Comparison of ENCODE assay signal across 1 cellular context in genomic region chr16:75148311-75149195, GRCh38.
A peak's percentile ranks its signal among the peaks of the same experiment; 100 is the strongest.
TF ChIP-seq lines count a peak whose summit lies in the region.

Gene ZFP1, plus strand, starts transcription at chr16:75148524. Its CDS starts 4,428 bp downstream, at chr16:75152952.

TF ChIP-seq in HepG2, 621 proteins besides CTCF, POLR2A, EP300 and RAD21 (continued from another document and continues in another):
- TF ChIP-seq ZNF646 (CRISPR knock-in tag; IDR thresholded peaks at IDR 0.05) = no peak
- TF ChIP-seq XRCC5 (optimal IDR thresholded peaks at IDR 0.05; ENCODE audit: low read length) = peak; percentile 80
- 0 out of 2 replicates have a peak, but pooled peaks have one; percentile 67 for TF ChIP-seq ZBTB43 (CRISPR knock-in tag; conservative IDR thresholded peaks at IDR 0.05)
- TF ChIP-seq ADNP (CRISPR knock-in tag; IDR thresholded peaks at IDR 0.05) = no peak
- TF ChIP-seq ZBTB25 (CRISPR knock-in tag; IDR thresholded peaks at IDR 0.05) = peak; percentile 86; the same call in 1 of the 2 replicates
- no peak; the same call in 1 of the 2 replicates for TF ChIP-seq NCOA1 (CRISPR knock-in tag; IDR thresholded peaks at IDR 0.05)
- TF ChIP-seq ZNF484 (CRISPR knock-in tag; IDR thresholded peaks at IDR 0.05; ENCODE audit: borderline replicate concordance, low read depth) = no peak
- TF ChIP-seq PLRG1 (conservative IDR thresholded peaks at IDR 0.05) = no peak
- peak; percentile 61; the same call in 1 of the 2 replicates for TF ChIP-seq AHDC1 (CRISPR knock-in tag; IDR thresholded peaks at IDR 0.05; ENCODE audit: borderline replicate concordance)
- TF ChIP-seq POLR2AphosphoS2 (IDR thresholded peaks at IDR 0.05; ENCODE audit: low read depth, low read length) = no peak
- 0 out of 2 replicates have a peak, but pooled peaks have one; percentile 12 for TF ChIP-seq ZNF3 (CRISPR knock-in tag; IDR thresholded peaks at IDR 0.05)
- peak; percentile 57 for TF ChIP-seq POGZ (CRISPR knock-in tag; IDR thresholded peaks at IDR 0.05)
- peak; percentile 66 for TF ChIP-seq RFXAP (CRISPR knock-in tag; IDR thresholded peaks at IDR 0.05; ENCODE audit: borderline replicate concordance)
- TF ChIP-seq GRHL1 (CRISPR knock-in tag; conservative IDR thresholded peaks at IDR 0.05) = no peak
- no peak for TF ChIP-seq RBM22 (optimal IDR thresholded peaks at IDR 0.05; ENCODE audit: low read length)
- no peak for TF ChIP-seq ATF7 (IDR thresholded peaks at IDR 0.05)
- TF ChIP-seq ATF7 (CRISPR knock-in tag; IDR thresholded peaks at IDR 0.05) = peak; percentile 62; the same call in 1 of the 2 replicates
- no peak for TF ChIP-seq RNF219 (CRISPR knock-in tag; IDR thresholded peaks at IDR 0.05)
- no peak for TF ChIP-seq ATM (IDR thresholded peaks at IDR 0.05; ENCODE audit: borderline replicate concordance)
- no peak for TF ChIP-seq TCF7 (IDR thresholded peaks at IDR 0.05; ENCODE audit: low read depth)
- peak; percentile 95 for TF ChIP-seq ZNF543 (CRISPR knock-in tag; IDR thresholded peaks at IDR 0.05)
- no peak for TF ChIP-seq ZBTB1 (CRISPR knock-in tag; IDR thresholded peaks at IDR 0.05; ENCODE audit: borderline replicate concordance)
- peak; percentile 89; the same call in 1 of the 2 replicates for TF ChIP-seq ZNF446 (CRISPR knock-in tag; IDR thresholded peaks at IDR 0.05)
- peak; percentile 77; the same call in 1 of the 2 replicates for TF ChIP-seq ZBTB38 (CRISPR knock-in tag; IDR thresholded peaks at IDR 0.05)
- 0 out of 2 replicates have a peak, but pooled peaks have one; percentile 56 for TF ChIP-seq NCOA2 (CRISPR knock-in tag; IDR thresholded peaks at IDR 0.05)
- TF ChIP-seq HOXA7 (CRISPR knock-in tag; IDR thresholded peaks at IDR 0.05) = no peak
- peak; percentile 33; the same call in 1 of the 2 replicates for TF ChIP-seq ZSCAN12 (CRISPR knock-in tag; IDR thresholded peaks at IDR 0.05)
- peak; percentile 83; the same call in 1 of the 2 replicates for TF ChIP-seq PAF1 (CRISPR knock-in tag; IDR thresholded peaks at IDR 0.05)
- TF ChIP-seq GTF2F1 (IDR thresholded peaks at IDR 0.05; ENCODE audit: low read length) = no peak
- no peak; the same call in 1 of the 2 replicates for TF ChIP-seq AFF4 (CRISPR knock-in tag; IDR thresholded peaks at IDR 0.05)
- TF ChIP-seq NKX3-1 (CRISPR knock-in tag; IDR thresholded peaks at IDR 0.05) = peak; percentile 85; the same call in 1 of the 2 replicates
- TF ChIP-seq KDM1A (CRISPR knock-in tag; IDR thresholded peaks at IDR 0.05) = peak; percentile 77
- TF ChIP-seq ZNF367 (CRISPR knock-in tag; IDR thresholded peaks at IDR 0.05; ENCODE audit: borderline replicate concordance) = peak; percentile 89; the same call in 1 of the 2 replicates
- no peak; the same call in 1 of the 2 replicates for TF ChIP-seq SP2 (CRISPR knock-in tag; IDR thresholded peaks at IDR 0.05)
- TF ChIP-seq KDM5A (IDR thresholded peaks at IDR 0.05; ENCODE audit: borderline replicate concordance, low read length) = peak; percentile 90
- no peak; the same call in 1 of the 2 replicates for TF ChIP-seq NFYC (CRISPR knock-in tag; IDR thresholded peaks at IDR 0.05)
- TF ChIP-seq NFKB2 (CRISPR knock-in tag; IDR thresholded peaks at IDR 0.05; ENCODE audit: borderline replicate concordance) = peak; percentile 96
- peak; percentile 96 for TF ChIP-seq ZNF567 (CRISPR knock-in tag; IDR thresholded peaks at IDR 0.05; ENCODE audit: borderline replicate concordance)
